ENCODE assay signal across 24 cellular contexts in the genomic region with DNA sequence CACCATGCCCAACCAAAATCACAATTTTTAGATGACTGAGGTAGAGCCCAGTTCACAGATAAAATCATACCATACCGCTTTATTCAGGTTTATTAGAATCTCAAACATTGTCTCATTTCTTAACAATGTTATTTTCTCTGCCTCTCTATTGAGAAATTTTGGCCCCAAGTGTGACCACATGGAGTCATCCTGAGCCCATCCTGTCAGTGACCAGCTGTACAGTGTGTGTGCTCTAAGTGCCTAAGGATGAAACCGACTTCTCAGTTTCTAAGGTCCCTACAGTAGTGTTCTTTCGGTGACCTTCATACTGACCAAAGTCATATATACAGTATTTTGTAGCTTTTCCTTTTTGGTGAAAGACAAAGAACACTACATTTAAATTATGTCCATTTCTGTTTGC.
"Had no signal": no experiment of that assay in that cellular context is flagged by ENCODE, and none has a peak within 500 bp of the region (broad histone marks: within the 10 kb centered on the region; RNA-seq: fewer than 3 reads in every experiment).

No MANE protein-coding gene starts in this region.

- H3K36me3 ChIP-seq: cardiac muscle cell, left lung, ovary, sigmoid colon, stomach, thyroid gland, upper lobe of left lung had no signal

- H3K9me3 ChIP-seq: body of pancreas, left lung, mucosa of descending colon, ovary, sigmoid colon, stomach, thyroid gland, upper lobe of left lung had no signal

- H3K27me3 ChIP-seq: body of pancreas, cardiac muscle cell, ovary, sigmoid colon, stomach, thyroid gland, upper lobe of left lung had no signal

- ATAC-seq: body of pancreas; esophagus mucosa; left lung; mucosa of descending colon; stimulated activated naive B cell treated with anti-CD40 and anti-IgM and Interleukin-4, amounts not matched to agents 10 μg/mL and 1 μg/mL and 100 μg/mL, for 72 hours had no signal

- H3K27ac ChIP-seq: body of pancreas, cardiac muscle cell, left lung, ovary, sigmoid colon, stomach, thyroid gland, upper lobe of left lung, VCaP had no signal

- DNase-seq: activated CD4-positive, alpha-beta T cell treated with anti-CD3 and anti-CD28 coated beads for 4 hours; activated CD4-positive, alpha-beta T cell treated with anti-CD3 and anti-CD28 coated beads, Interleukin-2, amount 50 U/mL, for 4 hours; activated effector memory CD4-positive, alpha-beta T cell treated with Interleukin-2 at 50 U/mL for 16 hours; activated naive CD4-positive, alpha-beta T cell treated with Interleukin-2 at 50 U/mL for 16 hours; anterior cingulate cortex; body of pancreas; cortex of kidney; endodermal cell; glutamatergic neuron; left lung; mucosa of descending colon; ovary; retina; sigmoid colon; stimulated activated CD4-positive, alpha-beta T cell treated with anti-CD3 and anti-CD28 coated beads, Interleukin-15, amount 100 ng/mL, for 24 hours; stimulated activated CD4-positive, alpha-beta T cell treated with anti-CD3 and anti-CD28 coated beads, Interleukin-2, amount 100 ng/mL, for 24 hours; stimulated activated naive B cell treated with anti-CD40 and anti-IgM and Interleukin-4, amounts not matched to agents 10 μg/mL and 1 μg/mL and 100 μg/mL, for 72 hours; stomach; upper lobe of left lung had no signal

- H3K4me3 ChIP-seq: body of pancreas, cardiac muscle cell, left lung, lung, mucosa of descending colon, ovary, sigmoid colon, stomach, thyroid gland, upper lobe of left lung had no signal

- H3K4me1 ChIP-seq: sigmoid colon, thyroid gland had no signal
